Comparison of ENCODE assay signal across 12 cellular contexts in the genomic region with DNA sequence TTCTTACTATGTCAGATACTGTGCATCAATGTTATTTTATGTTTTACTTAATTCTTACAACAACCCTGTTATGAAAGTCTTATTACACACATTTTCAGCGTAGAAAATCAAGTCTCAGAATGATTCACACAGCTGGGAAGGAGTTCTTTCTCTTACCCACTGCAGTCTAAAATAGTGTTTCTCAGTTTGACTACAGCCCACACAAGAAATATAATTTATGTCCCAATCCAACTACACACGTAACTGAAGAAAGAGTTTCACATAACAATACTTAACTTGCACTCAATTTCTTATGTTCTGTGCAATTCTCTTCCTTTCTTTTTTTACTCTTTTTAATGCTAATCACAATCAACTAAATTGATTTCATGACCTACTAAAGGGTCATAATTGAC.
DNase-seq lines count a peak whose midpoint lies in the region; ATAC-seq and TF ChIP-seq lines count a peak whose summit lies in the region.
"Had no signal": no experiment of that assay in that cellular context is flagged by ENCODE, and none has a peak within 500 bp of the region (broad histone marks: within the 10 kb centered on the region; RNA-seq: fewer than 3 reads in every experiment).

No MANE protein-coding gene starts in this region.

- H3K9ac ChIP-seq in endodermal cell (ENCODE audit: extremely low read depth, low read length, poor library complexity, severe bottlenecking), result no peak overlapping the region

- TF ChIP-seq CTCF in endodermal cell (conservative IDR thresholded peaks at IDR 0.05), result no peak
- TF ChIP-seq CTCF in RWPE1 (conservative IDR thresholded peaks at IDR 0.05; ENCODE audit: low read depth), result no peak

- H3K27ac ChIP-seq in endodermal cell (ENCODE audit: low read depth, low read length) (peak overlapping the region; percentile 85), RWPE1 (no peak overlapping the region)
- H3K27ac ChIP-seq: gastrocnemius medialis, upper lobe of left lung had no signal

- H3K27me3 ChIP-seq in endodermal cell (ENCODE audit: control insufficient read depth, insufficient read depth, low read length, poor library complexity, severe bottlenecking), result no peaks in the 10 kb centered on the region
- H3K27me3 ChIP-seq: gastrocnemius medialis, upper lobe of left lung had no signal

- peak; percentile 44 for ATAC-seq in GM18520 (IDR thresholded peaks at IDR 0.05; ENCODE audit: unreplicated experiment)
- peak; percentile 65 for ATAC-seq in GM21528 (IDR thresholded peaks at IDR 0.05; ENCODE audit: low FRiP score, unreplicated experiment)
- ATAC-seq in HG03139 (IDR thresholded peaks at IDR 0.05; ENCODE audit: unreplicated experiment), result peak; percentile 63
- ATAC-seq: gastrocnemius medialis had no signal

- H3K36me3 Mint-ChIP-seq in endodermal cell (ENCODE audit: low read depth), result no peaks in the 10 kb centered on the region

- POLR2A ChIA-PET in RWPE1 (lab: Yijun Ruan, JAX; ENCODE audit: low non-redundant PET), result no interaction called here

- H3K4me1 ChIP-seq in endodermal cell (ENCODE audit: control insufficient read depth, insufficient read depth, low read length), result peaks cover 5% of the 10 kb centered on the region
- H3K4me1 ChIP-seq: gastrocnemius medialis had no signal

- DNase-seq in endodermal cell (no peak), RWPE1 (ENCODE audit: low spot score) (no peak)
- DNase-seq in activated effector memory CD4-positive, alpha-beta T cell treated with Interleukin-2 at 50 U/mL for 16 hours, result no peak
- no peak for DNase-seq in activated CD4-positive, CD25-positive, alpha-beta regulatory T cell (lab: John Stamatoyannopoulos, UW)
- no peak for DNase-seq in activated CD8-positive, alpha-beta memory T cell treated with anti-CD3 and anti-CD28 coated beads, Interleukin-2, amount 50 U/mL, for 48 hours
- DNase-seq: gastrocnemius medialis; NCI-H146; stimulated activated CD4-positive, alpha-beta T cell treated with anti-CD3 and anti-CD28 coated beads, Interleukin-4, amount 100 ng/mL, for 4 hours; upper lobe of left lung had no signal

- H3K4me3 ChIP-seq in endodermal cell (ENCODE audit: low read length), result no peak overlapping the region
- H3K4me3 ChIP-seq: gastrocnemius medialis, upper lobe of left lung had no signal

- H3K4me3 Mint-ChIP-seq in endodermal cell, result no peak overlapping the region

- H3K27ac Mint-ChIP-seq in endodermal cell, result no peak overlapping the region

- CTCF ChIA-PET in RWPE1 (lab: Yijun Ruan, JAX), result interaction anchor here (0.6 to 0.7 kb wide), 2 partner anchors 265 to 391 kb away, joined by 3 to 5 read pairs; no protein-coding TSS in a partner anchor

- H3K36me3 ChIP-seq in endodermal cell (ENCODE audit: control insufficient read depth, insufficient read depth, low read length), result no peaks in the 10 kb centered on the region
- H3K36me3 ChIP-seq: gastrocnemius medialis, upper lobe of left lung had no signal

- H3K9me3 Mint-ChIP-seq in endodermal cell, result no peaks in the 10 kb centered on the region

- peaks cover 3% of the 10 kb centered on the region for H3K27me3 Mint-ChIP-seq in endodermal cell (ENCODE audit: insufficient read depth)

- H3K9me3 ChIP-seq in endodermal cell (ENCODE audit: control insufficient read depth, low read length), result no peaks in the 10 kb centered on the region
- H3K9me3 ChIP-seq: gastrocnemius medialis, upper lobe of left lung had no signal

- H3K4me1 Mint-ChIP-seq in endodermal cell, result peaks cover 54% of the 10 kb centered on the region

- 66 to 73% methylated on average over 2 of the region's 2 CpGs for WGBS in endodermal cell (ENCODE audit: insufficient coverage in 1 of 2, insufficient read length in 1 of 2), 2 experiments
